Comparison of ENCODE assay signal across 27 cellular contexts in genomic region chrX:44889824-44890223, GRCh38. TPM values are rescaled to one million over a fixed set of nuclear protein-coding genes. Genes with fewer than 3 reads are reported as not detected.
DNase-seq lines count a peak whose midpoint lies in the region; ATAC-seq, FAIRE-seq and TF ChIP-seq lines count a peak whose summit lies in the region.
"Had no signal": no experiment of that assay in that cellular context is flagged by ENCODE, and none has a peak within 500 bp of the region (broad histone marks: within the 10 kb centered on the region; RNA-seq: fewer than 3 reads in every experiment).

No MANE protein-coding gene starts in this region.

- H3K4me1 ChIP-seq in CD4-positive, alpha-beta memory T cell (ENCODE audit: insufficient read depth, low read length): peaks cover 29% of the 10 kb centered on the region
- H3K4me1 ChIP-seq in pancreas: peaks cover 6 to 13% (median 12%) of the 10 kb centered on the region in 3 donors
- H3K4me1 ChIP-seq: SJCRH30 had no signal

- peaks cover 24 to 82% (median 53%) of the 10 kb centered on the region in 4 donors for H3K4me1 Mint-ChIP-seq in CD4-positive, alpha-beta memory T cell
- peaks cover 85 to 94% of the 10 kb centered on the region in 2 donors for H3K4me1 Mint-ChIP-seq in immature natural killer cell
- H3K4me1 Mint-ChIP-seq: nephron progenitor cell had no signal

- no peak overlapping the region for H3K4me3 ChIP-seq in CD4-positive, alpha-beta memory T cell (ENCODE audit: low read length in 2 of 2)
- H3K4me3 ChIP-seq in pancreas: no peak overlapping the region
- H3K4me3 ChIP-seq: gastroesophageal sphincter, HAP-1, SJCRH30, stomach had no signal

- H3K27ac ChIP-seq in CD4-positive, alpha-beta memory T cell (ENCODE audit: low read depth, low read length): no peak overlapping the region
- H3K27ac ChIP-seq in pancreas: no peak overlapping the region
- H3K27ac ChIP-seq: gastroesophageal sphincter, SJCRH30, stomach had no signal

- POLR2A ChIA-PET in CD4-positive, alpha-beta memory T cell (lab: Charles Lee; ENCODE audit: partially characterized antibody): no interaction called here

- FAIRE-seq in pancreas (lab: Jason Lieb, UNC): no peak
- FAIRE-seq: GM12891 had no signal

- WGBS in pancreas, 2 donors: 86% methylated on average over 1 of the region's 1 CpG

- no peak for DNase-seq in CD4-positive, alpha-beta memory T cell
- peak; percentile 63 for DNase-seq in KBM-7
- peak; percentile 15 for DNase-seq in SIG-M5 (lab: John Stamatoyannopoulos, UW)
- no peak for DNase-seq in immature natural killer cell
- no peak for DNase-seq in pancreas
- no peak for DNase-seq in cerebellar nuclear complex (lab: John Stamatoyannopoulos, UW)
- no peak for DNase-seq in GM19240 (ENCODE audit: insufficient read length, low spot score)
- DNase-seq: activated CD4-positive, alpha-beta T cell treated with anti-CD3 and anti-CD28 coated beads for 1 hour; aorta; DMS 273 treated with DMSO at 0.1 percent for 48 hours; NCI-H187 treated with DMSO at 0.1 percent for 48 hours; NCI-H446 treated with DMSO at 0.1 percent for 48 hours; nephron progenitor cell; SJCRH30; stimulated activated CD4-positive, alpha-beta T cell treated with anti-CD3 and anti-CD28 coated beads, Interleukin-2, amount 100 ng/mL, for 24 hours; stomach had no signal

- H3K36me3 Mint-ChIP-seq in CD4-positive, alpha-beta memory T cell: peaks cover 6 to 9% of the 10 kb centered on the region in 2 donors
- H3K36me3 Mint-ChIP-seq in immature natural killer cell: no peaks in the 10 kb centered on the region

- no peak for TF ChIP-seq CTCF in pancreas (IDR thresholded peaks at IDR 0.05)

- peak overlapping the region in 6 of 8 donors; percentile 6 to 59 (median 46) for H3K4me3 Mint-ChIP-seq in CD4-positive, alpha-beta memory T cell
- H3K4me3 Mint-ChIP-seq in immature natural killer cell: peak overlapping the region in 4 of 5 donors; percentile 2 to 44 (median 26)
- H3K4me3 Mint-ChIP-seq: nephron progenitor cell; T-helper 2 cell treated with Interferon-gamma antibody and Interleukin-4, amounts not matched to agents 5 μg/mL and 100 μg/mL, for 36 hours; type B pancreatic cell had no signal

- CTCF ChIA-PET in CD4-positive, alpha-beta memory T cell (lab: Charles Lee; ENCODE audit: partially characterized antibody): no interaction called here

- in situ Hi-C loops in KBM-7 (cut with MboI; ENCODE audit: low pct_unique_long_range_greater_than_20kb, low sequenced_read_pairs): no loop called here

- no peaks in the 10 kb centered on the region for H3K36me3 ChIP-seq in CD4-positive, alpha-beta memory T cell (ENCODE audit: insufficient read depth, low read length)
- H3K36me3 ChIP-seq in pancreas: no peaks in the 10 kb centered on the region
- H3K36me3 ChIP-seq: gastroesophageal sphincter, HAP-1, SJCRH30, stomach had no signal

- H3K27me3 ChIP-seq in CD4-positive, alpha-beta memory T cell (ENCODE audit: insufficient read depth, low read length): no peaks in the 10 kb centered on the region
- H3K27me3 ChIP-seq in pancreas: no peaks in the 10 kb centered on the region
- H3K27me3 ChIP-seq: gastroesophageal sphincter, SJCRH30, stomach had no signal

- no peaks in the 10 kb centered on the region for H3K27me3 Mint-ChIP-seq in CD4-positive, alpha-beta memory T cell
- peaks cover 0 to 3% (median 2%) of the 10 kb centered on the region in 3 donors for H3K27me3 Mint-ChIP-seq in immature natural killer cell (ENCODE audit: low read depth in 3 of 3)
- H3K27me3 Mint-ChIP-seq: progenitor cell of endocrine pancreas, type B pancreatic cell had no signal

- no peaks in the 10 kb centered on the region for H3K9me3 ChIP-seq in CD4-positive, alpha-beta memory T cell (ENCODE audit: control insufficient read depth in 1 of 2, low read length in 2 of 2)
- H3K9me3 ChIP-seq in pancreas: no peaks in the 10 kb centered on the region
- H3K9me3 ChIP-seq: gastroesophageal sphincter, SJCRH30, stomach had no signal

- intact Hi-C loops in CD4-positive, alpha-beta memory T cell (cut with micrococcal nuclease): no loop called here
- intact Hi-C loops in pancreas (cut with DNase I): no loop called here

- ATAC-seq in pancreas (no peak), GM21529 (IDR thresholded peaks at IDR 0.05; ENCODE audit: unreplicated experiment) (no peak)
- ATAC-seq: gastroesophageal sphincter had no signal

- H3K27ac Mint-ChIP-seq in CD4-positive, alpha-beta memory T cell: peak overlapping the region in 6 of 7 donors; percentile 10 to 75 (median 28)
- peak overlapping the region in 2 of 6 donors; percentile 5 to 17 for H3K27ac Mint-ChIP-seq in immature natural killer cell
- H3K27ac Mint-ChIP-seq: nephron progenitor cell; progenitor cell of endocrine pancreas; T-helper 2 cell treated with Interferon-gamma antibody and Interleukin-4, amounts not matched to agents 5 μg/mL and 100 μg/mL, for 36 hours; type B pancreatic cell had no signal

- H3K9me3 Mint-ChIP-seq in CD4-positive, alpha-beta memory T cell: peaks cover 0 to 13% (median 1%) of the 10 kb centered on the region in 8 donors
- H3K9me3 Mint-ChIP-seq in immature natural killer cell: no peaks in the 10 kb centered on the region

RNA-seq across cellular contexts. Expression of gene KDM6A, which starts 16.8 kb away (rescaled TPM):
- total RNA-seq in CD4-positive, alpha-beta memory T cell: 10 to 100 TPM; 44.9 to 51.2 TPM
- polyA plus RNA-seq in CD4-positive, alpha-beta memory T cell: 10 to 100 TPM; 12.5 to 23.7 TPM
- polyA plus RNA-seq in immature natural killer cell: 10 to 100 TPM in 2 of 3 donors, 1 to 10 TPM in 1; 8.1 to 24.8 (median 14.5) TPM
- 10 to 100 TPM in 5 of 6 donors, 1 to 10 TPM in 1; 8.7 to 27.5 (median 16.3) TPM for total RNA-seq in pancreas
- polyA plus RNA-seq in pancreas: 10 to 100 TPM in 1 of 2 donors, 1 to 10 TPM in 1; 5.5 to 16.9 TPM

RNA-seq across cellular contexts. Expression of gene DUSP21, which starts 46.0 kb away (rescaled TPM):
- not detected for total RNA-seq in CD4-positive, alpha-beta memory T cell
- not detected for polyA plus RNA-seq in CD4-positive, alpha-beta memory T cell
- polyA plus RNA-seq in immature natural killer cell (not detected), pancreas (not detected)
- total RNA-seq in pancreas: not detected
- total RNA-seq: aorta, gastroesophageal sphincter, MCF 10A, mesenteric fat pad, progenitor cell of endocrine pancreas, SJCRH30, skeletal muscle tissue, stomach had no signal
- polyA plus RNA-seq: aorta, esophagus, stomach had no signal

Comparison
In these comparisons a context has a peak if more than half of its experiments do, and no peak if none do; other contexts are left out.
1. DNase-seq: peak in KBM-7 (single experiment) and SIG-M5 (single experiment); none in CD4-positive, alpha-beta memory T cell (0 of 5), immature natural killer cell (0 of 3), pancreas (0 of 6), cerebellar nuclear complex (0 of 2) and GM19240 (single experiment).